In the genomic region with DNA sequence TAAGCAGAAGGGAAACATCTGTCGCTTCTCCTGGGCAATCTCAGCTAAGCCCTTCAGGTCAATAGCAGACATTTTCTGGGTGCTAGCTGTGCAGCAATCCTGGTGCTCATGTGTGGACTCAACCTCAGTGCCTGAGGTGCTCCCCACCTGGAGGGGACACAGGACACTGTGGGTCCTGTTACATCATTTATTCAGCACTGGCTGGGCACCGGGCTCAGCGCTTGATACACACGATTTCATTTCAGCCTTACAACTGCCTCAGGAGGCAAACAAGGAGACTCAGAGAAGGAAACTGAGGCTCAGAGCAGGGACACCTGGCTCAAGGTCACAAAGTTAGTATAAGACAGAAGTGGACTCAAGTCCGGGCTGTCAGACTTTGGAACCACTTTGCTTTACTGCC, we compare ENCODE assay signal across 28 cellular contexts. TPM values are rescaled to one million over a fixed set of nuclear protein-coding genes. Genes with fewer than 3 reads are reported as not detected.
DNase-seq lines count a peak whose midpoint lies in the region; ATAC-seq and TF ChIP-seq lines count a peak whose summit lies in the region.
"Had no signal": no experiment of that assay in that cellular context is flagged by ENCODE, and none has a peak within 500 bp of the region (broad histone marks: within the 10 kb centered on the region; RNA-seq: fewer than 3 reads in every experiment).

No MANE protein-coding gene starts in this region.

- no peak overlapping the region for H3K27ac Mint-ChIP-seq in osteocyte (ENCODE audit: unreplicated experiment)

- peaks cover 18% of the 10 kb centered on the region for H3F3A ChIP-seq in PC-9 (ENCODE audit: insufficient read depth, low read depth)

- no peaks in the 10 kb centered on the region for H3K4me1 Mint-ChIP-seq in osteocyte (ENCODE audit: unreplicated experiment)

- DNase-seq in PC-9 (no peak), WERI-Rb-1 (no peak), foreskin keratinocyte (no peak), osteocyte (ENCODE audit: extremely low spot score, unreplicated experiment) (peak; percentile 80), NCI-H446 (lab: John Stamatoyannopoulos, UW) (no peak), caudate nucleus (lab: John Stamatoyannopoulos, UW) (no peak)
- DNase-seq in stimulated activated CD4-positive, alpha-beta T cell treated with anti-CD3 and anti-CD28 coated beads, Interleukin-4, amount 100 ng/mL, for 1 hour: no peak
- DNase-seq: C1 segment of cervical spinal cord; CD4-positive, alpha-beta memory T cell; Karpas-422; NCI-H1092; NCI-H1417 treated with DMSO at 0.1 percent for 48 hours; NCI-H1694 treated with DMSO at 0.1 percent for 48 hours; NCI-H2081; NCI-H345; NCI-H748 treated with DMSO at 0.1 percent for 48 hours; NK-92 treated with Interleukin-12 subunit alpha and Interleukin-12 subunit beta, amount 100 ng/mL, for 24 hours had no signal

- peak overlapping the region; percentile 82 for H3K27ac ChIP-seq in PC-9
- H3K27ac ChIP-seq in WERI-Rb-1: peak overlapping the region; percentile 93
- H3K27ac ChIP-seq in foreskin keratinocyte: peak overlapping the region; percentile 71
- no peak overlapping the region for H3K27ac ChIP-seq in caudate nucleus (ENCODE audit: low read depth, low read length)
- H3K27ac ChIP-seq: SJSA1 had no signal

- H3K9me3 ChIP-seq in PC-9 (ENCODE audit: insufficient read depth, low read depth) (peaks cover 10% of the 10 kb centered on the region), WERI-Rb-1 (ENCODE audit: severe bottlenecking) (peaks cover 3% of the 10 kb centered on the region)
- H3K9me3 ChIP-seq: Caco-2, SJSA1 had no signal

- H3K79me2 ChIP-seq in PC-9 (ENCODE audit: low read depth): no peaks in the 10 kb centered on the region

- no peaks in the 10 kb centered on the region for H3K9me2 ChIP-seq in PC-9 (ENCODE audit: insufficient read depth)

- no peaks in the 10 kb centered on the region for H3K36me3 ChIP-seq in PC-9 (ENCODE audit: low read depth)
- H3K36me3 ChIP-seq in WERI-Rb-1: no peaks in the 10 kb centered on the region
- H3K36me3 ChIP-seq: SJSA1 had no signal

- no peaks in the 10 kb centered on the region for H3K27me3 Mint-ChIP-seq in osteocyte (ENCODE audit: unreplicated experiment)
- H3K27me3 Mint-ChIP-seq: CD4-positive, alpha-beta memory T cell had no signal

- no peaks in the 10 kb centered on the region for H3K36me3 Mint-ChIP-seq in osteocyte (ENCODE audit: unreplicated experiment)
- H3K36me3 Mint-ChIP-seq: CD4-positive, alpha-beta memory T cell had no signal

- TF ChIP-seq CTCF in PC-9 (conservative IDR thresholded peaks at IDR 0.05): no peak
- no peak for TF ChIP-seq CTCF in WERI-Rb-1 (IDR thresholded peaks at IDR 0.05; ENCODE audit: low read depth, low read length)
- TF ChIP-seq CTCF in foreskin keratinocyte (conservative IDR thresholded peaks at IDR 0.05): no peak
- no peak for TF ChIP-seq CTCF in osteocyte (IDR thresholded peaks at IDR 0.05)

- CTCF ChIA-PET in PC-9 (lab: Charles Lee): no interaction called here

- peaks cover 60% of the 10 kb centered on the region for H3K4me1 ChIP-seq in PC-9 (replicated peaks; ENCODE audit: insufficient read depth)
- peaks cover 8% of the 10 kb centered on the region for H3K4me1 ChIP-seq in foreskin keratinocyte
- H3K4me1 ChIP-seq: Caco-2, SJSA1 had no signal

- peak overlapping the region; percentile 55 for H3K4me2 ChIP-seq in PC-9

- intact Hi-C loops in PC-9 (cut with micrococcal nuclease; ENCODE audit: unreplicated experiment): no loop called here

- no peaks in the 10 kb centered on the region; the same call in 1 of the 2 replicates for H4K20me1 ChIP-seq in PC-9 (ENCODE audit: insufficient read depth)

- H3K27me3 ChIP-seq in PC-9 (ENCODE audit: insufficient read depth, low read depth): no peaks in the 10 kb centered on the region
- no peaks in the 10 kb centered on the region for H3K27me3 ChIP-seq in WERI-Rb-1 (ENCODE audit: insufficient read depth, low read depth, severe bottlenecking)
- H3K27me3 ChIP-seq in foreskin keratinocyte: peaks cover 44% of the 10 kb centered on the region

- no peak overlapping the region for H2AFZ ChIP-seq in PC-9

- no peak overlapping the region for H3K4me3 Mint-ChIP-seq in osteocyte (ENCODE audit: unreplicated experiment)
- H3K4me3 Mint-ChIP-seq: CD4-positive, alpha-beta memory T cell had no signal

- POLR2A ChIA-PET in PC-9 (lab: Charles Lee; ENCODE audit: unreplicated experiment): no interaction called here

- ATAC-seq in foreskin keratinocyte (no peak), HG02759 (IDR thresholded peaks at IDR 0.05; ENCODE audit: unreplicated experiment) (no peak)
- ATAC-seq: HCT116, HepG2, PC-3, Right ventricle myocardium inferior had no signal

- H3K4me3 ChIP-seq in PC-9: no peak overlapping the region
- H3K4me3 ChIP-seq in WERI-Rb-1 (ENCODE audit: low read depth, low read length): no peak overlapping the region
- H3K4me3 ChIP-seq: SJSA1 had no signal

- no TSS peak for BruUV-seq in PC-9 (replicated peaks; lab: Mats Ljungman, UMichigan)

- H3K9me3 Mint-ChIP-seq in osteocyte (ENCODE audit: unreplicated experiment): no peaks in the 10 kb centered on the region

RNA-seq across cellular contexts. Expression of gene MARCO, which starts 46.7 kb away (rescaled TPM):
- total RNA-seq in PC-9 (2021) (not detected in 2 replicates), foreskin keratinocyte (0.11 and 0.14 TPM in 2 replicates), osteocyte (not detected in 2 replicates)
- 0.11 and 0.22 TPM in 2 replicates for polyA plus RNA-seq in foreskin keratinocyte
- total RNA-seq: A673, H4, HepG2, HT-29, PC-3, RPMI7951, SJSA1 had no signal
- polyA plus RNA-seq: CD4-positive, alpha-beta memory T cell; HepG2 had no signal
